ENCODE assay signal across 8 cellular contexts in the genomic region with DNA sequence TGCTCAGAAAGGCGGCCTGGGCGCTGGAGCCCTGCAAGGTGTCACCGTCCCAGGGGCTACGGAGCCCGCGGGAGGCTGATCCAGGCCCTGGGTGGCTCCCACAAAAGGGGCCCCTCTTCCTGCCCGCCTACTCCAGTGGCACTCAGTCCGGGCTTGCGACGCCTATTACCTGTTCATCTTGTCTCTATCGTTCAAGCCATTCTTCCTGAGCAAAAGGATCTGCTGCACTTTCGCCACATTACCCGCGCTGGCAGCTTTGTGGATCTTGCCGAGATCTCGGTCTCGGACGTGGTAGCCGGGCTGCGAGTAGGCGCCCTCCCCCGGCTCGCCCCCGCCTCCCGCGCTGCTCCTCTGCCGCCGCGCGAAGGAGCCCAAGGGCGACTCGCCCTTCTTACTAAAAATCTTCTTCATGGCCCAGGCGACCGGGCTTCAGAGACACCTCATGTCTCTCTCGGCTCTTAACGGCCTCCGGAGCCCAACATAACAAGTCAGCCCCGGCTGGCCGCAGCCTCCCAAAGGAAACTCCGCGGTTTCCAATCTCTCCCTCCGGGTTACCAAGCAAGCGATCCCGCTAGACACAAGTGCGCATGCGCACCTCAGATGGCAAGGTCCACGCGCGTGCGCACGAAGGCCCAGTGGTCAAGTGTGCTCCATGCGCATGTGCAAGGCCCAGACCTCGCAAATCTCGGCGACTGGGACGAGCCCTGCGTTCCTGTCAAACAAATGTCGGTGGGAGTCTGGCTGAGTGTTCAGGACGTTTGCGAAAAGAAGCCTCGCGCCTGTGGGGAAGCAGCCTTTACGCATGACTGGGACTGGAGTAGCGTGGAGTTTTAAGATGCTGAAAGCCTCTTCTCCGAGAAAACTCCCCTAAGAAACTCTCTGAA. TPM values are rescaled to one million over a fixed set of nuclear protein-coding genes. Genes with fewer than 3 reads are reported as not detected.
A peak's percentile ranks its signal among the peaks of the same experiment; 100 is the strongest.
DNase-seq lines count a peak whose midpoint lies in the region; ATAC-seq and TF ChIP-seq lines count a peak whose summit lies in the region.

A gene (minus strand): TSS at position 579 of the 884 bp plus-strand sequence. CDS start 168 bp downstream, at position 411.

- peak within 1 kb of the TSS; percentile 84 for H3K9ac ChIP-seq in rectal smooth muscle tissue (ENCODE audit: low read length)

- H3K4me3 ChIP-seq in astrocyte of the cerebellum (ENCODE audit: low read depth, low read length) (peak within 1 kb of the TSS; percentile 82), hepatocyte (peak within 1 kb of the TSS; percentile 51), rectal smooth muscle tissue (ENCODE audit: low read length) (peak within 1 kb of the TSS; percentile 81), aorta (ENCODE audit: low read length in 2 of 2) (peak within 1 kb of the TSS; percentile 73 to 78)

- H3K36me3 ChIP-seq in hepatocyte (replicated peaks; ENCODE audit: insufficient read depth, low read depth) (no peaks in the 10 kb centered on the region), rectal smooth muscle tissue (ENCODE audit: control insufficient read depth, insufficient read depth, low read length) (no peaks in the 10 kb centered on the region), aorta (ENCODE audit: control insufficient read depth in 1 of 2, insufficient read depth in 2 of 2, low read length in 1 of 2) (no peaks in the 10 kb centered on the region)

- H3K9me3 ChIP-seq in hepatocyte (ENCODE audit: low read depth) = no peaks in the 10 kb centered on the region
- no peaks in the 10 kb centered on the region for H3K9me3 ChIP-seq in aorta (ENCODE audit: control insufficient read depth, low read length)

- ATAC-seq in GM18505 (IDR thresholded peaks at IDR 0.05; ENCODE audit: unreplicated experiment) = peak; percentile 83
- peak; percentile 89 for ATAC-seq in HG02970 (IDR thresholded peaks at IDR 0.05; ENCODE audit: low FRiP score, unreplicated experiment)
- peak; percentile 97 for ATAC-seq in aorta (ENCODE audit: low FRiP score)

- DNase-seq in NCI-H1930 (lab: John Stamatoyannopoulos, UW) (peak; percentile 69 to 91), T-helper 22 cell (ENCODE audit: low read depth) (peak; percentile 94), astrocyte of the cerebellum (ENCODE audit: low read depth) (peak; percentile 93), hepatocyte (ENCODE audit: low spot score) (peak; percentile 99), aorta (peak; percentile 99)

- peak within 1 kb of the TSS; percentile 89 for H3K27ac ChIP-seq in hepatocyte
- peak within 1 kb of the TSS; percentile 92 for H3K27ac ChIP-seq in rectal smooth muscle tissue (ENCODE audit: low read depth, low read length)
- H3K27ac ChIP-seq in aorta (ENCODE audit: low read depth in 1 of 2, low read length in 2 of 2) = peak within 1 kb of the TSS in 1 of 2 donors; percentile 73

- peaks cover 29% of the 10 kb centered on the region for H3K79me2 ChIP-seq in hepatocyte

- no peaks in the 10 kb centered on the region for H3K27me3 ChIP-seq in hepatocyte
- H3K27me3 ChIP-seq in rectal smooth muscle tissue (ENCODE audit: control insufficient read depth, insufficient read depth, low read length) = no peaks in the 10 kb centered on the region
- H3K27me3 ChIP-seq in aorta (ENCODE audit: control insufficient read depth in 1 of 2, insufficient read depth in 2 of 2, low read length in 1 of 2) = no peaks in the 10 kb centered on the region

- TF ChIP-seq POLR2A in GM18505 (IDR thresholded peaks at IDR 0.05; ENCODE audit: borderline replicate concordance, extremely low read depth, insufficient read depth, insufficient read length) = peak; percentile 88

- H2AFZ ChIP-seq in hepatocyte = peak within 1 kb of the TSS; percentile 91

- intact Hi-C loops in aorta (cut with DNase I) = no loop called here

- peak within 1 kb of the TSS; percentile 78 for H3K4me2 ChIP-seq in hepatocyte

- TF ChIP-seq CTCF in astrocyte of the cerebellum (IDR thresholded peaks at IDR 0.05; ENCODE audit: low read depth, low read length, missing control alignments) (no peak), hepatocyte (IDR thresholded peaks at IDR 0.05; ENCODE audit: poor library complexity) (no peak)

- H4K20me1 ChIP-seq in hepatocyte (ENCODE audit: insufficient read depth, poor library complexity, severe bottlenecking) = no peaks in the 10 kb centered on the region

- peaks cover 8% of the 10 kb centered on the region for H3K4me1 ChIP-seq in hepatocyte (ENCODE audit: insufficient read depth)
- peaks cover 2% of the 10 kb centered on the region for H3K4me1 ChIP-seq in rectal smooth muscle tissue (ENCODE audit: control insufficient read depth, insufficient read depth, low read length)
- H3K4me1 ChIP-seq in aorta (ENCODE audit: control insufficient read depth in 1 of 2, insufficient read depth in 2 of 2, low read length in 2 of 2) = no peaks in the 10 kb centered on the region

- in situ Hi-C loops in astrocyte of the cerebellum (cut with HindIII; ENCODE audit: low sequenced_read_pairs) = no loop called here

- WGBS in hepatocyte (ENCODE audit: low lambda C conversion rate, missing lambda C conversion rate) = 1% methylated on average over 64 of the region's 65 CpGs
- WGBS in aorta, 2 donors = 0% methylated on average over 65 of the region's 65 CpGs

- H3K9me2 ChIP-seq in hepatocyte (replicated peaks; ENCODE audit: insufficient read depth) = no peaks in the 10 kb centered on the region

RNA-seq across cellular contexts. Expression of the gene that starts here (rescaled TPM):
- total RNA-seq in hepatocyte (8.7 and 9.1 TPM in 2 replicates), aorta (10 to 100 TPM in 1 of 2 donors, 1 to 10 TPM in 1; 5.8 to 15.8 TPM)
- polyA plus RNA-seq in hepatocyte (7.7 and 13.7 TPM in 2 replicates), aorta (1 to 10 TPM; 2.6 TPM)
